Comparison of ENCODE assay signal across 24 cellular contexts in genomic region chr5:14323466-14323865, GRCh38.
"Had no signal": no experiment of that assay in that cellular context is flagged by ENCODE, and none has a peak within 500 bp of the region (broad histone marks: within the 10 kb centered on the region; RNA-seq: fewer than 3 reads in every experiment).

No MANE protein-coding gene starts in this region.

- H3K4me1 Mint-ChIP-seq: central memory CD8-positive, alpha-beta T cell; stimulated activated naive CD8-positive, alpha-beta T cell treated with anti-CD3 and anti-CD28 coated beads, Interleukin-15, amount 100 ng/mL, for 72 hours; T-cell had no signal

- DNase-seq: activated CD4-positive, alpha-beta T cell treated with anti-CD3 and anti-CD28 coated beads, Interleukin-2, amount 50 U/mL, for 1 hour; activated CD4-positive, CD25-positive, alpha-beta regulatory T cell treated with anti-CD3 and anti-CD28 coated beads, Interleukin-2, amount 50 U/mL, for 72 hours; activated CD8-positive, alpha-beta T cell treated with anti-CD3 and anti-CD28 coated beads, Interleukin-2, amount 10 ng/mL, durations not matched to agents 7 days and 5 days; activated gamma-delta T cell; activated naive CD4-positive, alpha-beta T cell treated with anti-CD3 and anti-CD28 coated beads, Interleukin-2, amount 50 U/mL, for 16 hours; anterior cingulate cortex; endodermal cell; heart left ventricle; lower lobe of right lung; natural killer cell; right cardiac atrium; stimulated activated CD4-positive, alpha-beta T cell treated with anti-CD3 and anti-CD28 coated beads, Interleukin-12 subunit alpha, Interleukin-12 subunit beta, amount 100 ng/mL, for 4 hours; stimulated activated naive CD8-positive, alpha-beta T cell treated with anti-CD3 and anti-CD28 coated beads, Interleukin-15, amount 100 ng/mL, for 72 hours; T-cell; tibial artery; WERI-Rb-1 had no signal

- H3K36me3 Mint-ChIP-seq: natural killer cell, T-cell had no signal

- H3K27ac ChIP-seq: coronary artery, epithelial cell of prostate, gastroesophageal sphincter, heart left ventricle, lower lobe of right lung, parathyroid adenoma, tibial artery, WERI-Rb-1 had no signal

- H3K27me3 ChIP-seq: gastroesophageal sphincter, heart left ventricle, tibial artery had no signal

- H3K27ac Mint-ChIP-seq: activated CD8-positive, alpha-beta T cell treated with anti-CD3 and anti-CD28 coated beads, Interleukin-2, amount 10 ng/mL, durations not matched to agents 7 days and 5 days; activated T-helper 1 cell treated with anti-CD3 and anti-CD28 coated beads, Interleukin-12 subunit alpha, Interleukin-12 subunit beta, Interleukin-2, Interleukin-4 antibody, amounts not matched to agents 30 ng/mL and 10 ng/mL and 1 ng/mL, durations not matched to agents 14 hours and 24 hours and 36 hours; endodermal cell; natural killer cell; stimulated activated naive CD8-positive, alpha-beta T cell treated with anti-CD3 and anti-CD28 coated beads, Interleukin-15, amount 100 ng/mL, for 72 hours; T-cell; T-helper 2 cell treated with Interferon-gamma antibody and Interleukin-4, amounts not matched to agents 5 μg/mL and 100 μg/mL, for 36 hours had no signal

- H3K4me3 ChIP-seq: coronary artery, gastroesophageal sphincter, heart left ventricle, lower lobe of right lung, tibial artery had no signal

- H3K4me3 Mint-ChIP-seq: activated CD8-positive, alpha-beta T cell treated with anti-CD3 and anti-CD28 coated beads, Interleukin-2, amount 10 ng/mL, durations not matched to agents 7 days and 5 days; activated T-helper 1 cell treated with anti-CD3 and anti-CD28 coated beads, Interleukin-12 subunit alpha, Interleukin-12 subunit beta, Interleukin-2, Interleukin-4 antibody, amounts not matched to agents 30 ng/mL and 10 ng/mL and 1 ng/mL, durations not matched to agents 14 hours and 24 hours and 36 hours; central memory CD8-positive, alpha-beta T cell; endodermal cell; natural killer cell; stimulated activated naive CD8-positive, alpha-beta T cell treated with anti-CD3 and anti-CD28 coated beads, Interleukin-15, amount 100 ng/mL, for 72 hours; T-cell; T-helper 2 cell treated with Interferon-gamma antibody and Interleukin-4, amounts not matched to agents 5 μg/mL and 100 μg/mL, for 36 hours had no signal

- H3K9me3 Mint-ChIP-seq: activated T-helper 1 cell treated with anti-CD3 and anti-CD28 coated beads, Interleukin-12 subunit alpha, Interleukin-12 subunit beta, Interleukin-2, Interleukin-4 antibody, amounts not matched to agents 30 ng/mL and 10 ng/mL and 1 ng/mL, durations not matched to agents 14 hours and 24 hours and 36 hours; natural killer cell; T-helper 2 cell treated with Interferon-gamma antibody and Interleukin-4, amounts not matched to agents 5 μg/mL and 100 μg/mL, for 36 hours had no signal

- H3K9me3 ChIP-seq: gastroesophageal sphincter, heart left ventricle, lower lobe of right lung, tibial artery had no signal

- ATAC-seq: activated CD8-positive, alpha-beta T cell treated with anti-CD3 and anti-CD28 coated beads, Interleukin-2, amount 10 ng/mL, durations not matched to agents 7 days and 5 days; gastroesophageal sphincter; heart left ventricle; left lobe of liver; natural killer cell; right cardiac atrium; stimulated activated naive CD8-positive, alpha-beta T cell treated with anti-CD3 and anti-CD28 coated beads, Interleukin-15, amount 100 ng/mL, for 72 hours; T-cell had no signal

- H3K27me3 Mint-ChIP-seq: stimulated activated naive CD8-positive, alpha-beta T cell treated with anti-CD3 and anti-CD28 coated beads, Interleukin-15, amount 100 ng/mL, for 72 hours had no signal
